In the genomic region with DNA sequence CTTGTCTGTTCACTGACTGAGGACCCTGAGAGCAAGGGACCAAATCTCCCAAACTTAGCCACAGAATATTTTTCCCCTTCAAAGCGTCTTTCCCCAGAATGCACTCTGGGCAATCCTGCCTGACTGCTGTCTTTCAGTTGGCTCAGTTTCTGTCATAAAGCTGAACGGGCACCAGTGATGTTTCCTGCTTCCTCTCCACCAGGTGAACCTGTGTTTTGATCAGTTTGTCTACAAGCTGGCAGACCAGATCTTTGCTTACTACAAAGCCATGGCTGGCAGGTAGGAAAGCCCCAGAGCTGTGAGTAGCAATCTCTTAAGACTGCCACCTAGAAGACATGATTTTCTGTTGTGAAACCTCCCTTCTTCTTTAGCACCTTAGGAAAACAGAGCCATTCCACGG, we compare ENCODE assay signal across 9 cellular contexts.
DNase-seq lines count a peak whose midpoint lies in the region; ATAC-seq and TF ChIP-seq lines count a peak whose summit lies in the region.
"Had no signal": no experiment of that assay in that cellular context is flagged by ENCODE, and none has a peak within 500 bp of the region (broad histone marks: within the 10 kb centered on the region; RNA-seq: fewer than 3 reads in every experiment).

No MANE protein-coding gene starts in this region.

- no peaks in the 10 kb centered on the region for H3K27me3 Mint-ChIP-seq in T-helper 2 cell treated with Interferon-gamma antibody and Interleukin-4, amounts not matched to agents 5 μg/mL and 100 μg/mL, for 36 hours (ENCODE audit: low read depth)
- no peaks in the 10 kb centered on the region for H3K27me3 Mint-ChIP-seq in stimulated activated naive CD8-positive, alpha-beta T cell treated with anti-CD3 and anti-CD28 coated beads, Interleukin-15, amount 100 ng/mL, for 72 hours
- H3K27me3 Mint-ChIP-seq: dendritic cell treated with granulocyte-macrophage colony-stimulating factor and Interleukin-4, amounts not matched to agents 40 ng/mL and 50 ng/mL, for 4 days had no signal

- intact Hi-C loops in right cardiac atrium (cut with DNase I) = loop anchor here in 2 of 4 donors (10.0 kb wide), 1 partner anchor 147 kb away; no protein-coding TSS in a partner anchor

- peaks cover 73% of the 10 kb centered on the region for H3K36me3 Mint-ChIP-seq in T-helper 2 cell treated with Interferon-gamma antibody and Interleukin-4, amounts not matched to agents 5 μg/mL and 100 μg/mL, for 36 hours (ENCODE audit: low read depth)

- H3K4me3 ChIP-seq in cardiac muscle cell (no peak overlapping the region), right cardiac atrium (ENCODE audit: low read length) (no peak overlapping the region)
- H3K4me3 ChIP-seq in effector memory CD4-positive, alpha-beta T cell (ENCODE audit: insufficient read depth, low read depth, low read length, poor library complexity, severe bottlenecking) = no peak overlapping the region

- no peak overlapping the region for H3K4me3 Mint-ChIP-seq in T-helper 2 cell treated with Interferon-gamma antibody and Interleukin-4, amounts not matched to agents 5 μg/mL and 100 μg/mL, for 36 hours
- H3K4me3 Mint-ChIP-seq in stimulated activated naive CD8-positive, alpha-beta T cell treated with anti-CD3 and anti-CD28 coated beads, Interleukin-15, amount 100 ng/mL, for 72 hours = no peak overlapping the region
- H3K4me3 Mint-ChIP-seq: dendritic cell treated with granulocyte-macrophage colony-stimulating factor and Interleukin-4, amounts not matched to agents 40 ng/mL and 50 ng/mL, for 4 days had no signal

- H3K4me1 ChIP-seq in cardiac muscle cell (ENCODE audit: low read depth) (no peaks in the 10 kb centered on the region), right cardiac atrium (ENCODE audit: control insufficient read depth, insufficient read depth, low read length) (no peaks in the 10 kb centered on the region)
- peaks cover 3% of the 10 kb centered on the region for H3K4me1 ChIP-seq in effector memory CD4-positive, alpha-beta T cell (ENCODE audit: control insufficient read depth, insufficient read depth, low read length, poor library complexity, severe bottlenecking)

- H3K4me1 Mint-ChIP-seq in T-helper 2 cell treated with Interferon-gamma antibody and Interleukin-4, amounts not matched to agents 5 μg/mL and 100 μg/mL, for 36 hours (ENCODE audit: low read depth) = peaks cover 18% of the 10 kb centered on the region
- peaks cover 70% of the 10 kb centered on the region for H3K4me1 Mint-ChIP-seq in stimulated activated naive CD8-positive, alpha-beta T cell treated with anti-CD3 and anti-CD28 coated beads, Interleukin-15, amount 100 ng/mL, for 72 hours

- H3K27me3 ChIP-seq in cardiac muscle cell (no peaks in the 10 kb centered on the region), right cardiac atrium (ENCODE audit: control insufficient read depth, insufficient read depth) (no peaks in the 10 kb centered on the region)
- H3K27me3 ChIP-seq in effector memory CD4-positive, alpha-beta T cell (replicated peaks; ENCODE audit: control insufficient read depth, insufficient read depth, low read length, poor library complexity, severe bottlenecking) = no peaks in the 10 kb centered on the region

- H3K27ac Mint-ChIP-seq in T-helper 2 cell treated with Interferon-gamma antibody and Interleukin-4, amounts not matched to agents 5 μg/mL and 100 μg/mL, for 36 hours = peak overlapping the region; percentile 74
- H3K27ac Mint-ChIP-seq in stimulated activated naive CD8-positive, alpha-beta T cell treated with anti-CD3 and anti-CD28 coated beads, Interleukin-15, amount 100 ng/mL, for 72 hours = peak overlapping the region; percentile 35 to 51
- H3K27ac Mint-ChIP-seq: dendritic cell treated with granulocyte-macrophage colony-stimulating factor and Interleukin-4, amounts not matched to agents 40 ng/mL and 50 ng/mL, for 4 days had no signal

- 49% methylated on average over 3 of the region's 3 CpGs for WGBS in right cardiac atrium

- no peaks in the 10 kb centered on the region for H3K9me3 ChIP-seq in cardiac muscle cell (ENCODE audit: low read depth)
- H3K9me3 ChIP-seq in right cardiac atrium (ENCODE audit: control insufficient read depth, low read length) = no peaks in the 10 kb centered on the region
- H3K9me3 ChIP-seq in effector memory CD4-positive, alpha-beta T cell (ENCODE audit: control insufficient read depth, low read length) = no peaks in the 10 kb centered on the region

- no peaks in the 10 kb centered on the region for H3K9me3 Mint-ChIP-seq in T-helper 2 cell treated with Interferon-gamma antibody and Interleukin-4, amounts not matched to agents 5 μg/mL and 100 μg/mL, for 36 hours
- H3K9me3 Mint-ChIP-seq in stimulated activated naive CD8-positive, alpha-beta T cell treated with anti-CD3 and anti-CD28 coated beads, Interleukin-15, amount 100 ng/mL, for 72 hours = no peaks in the 10 kb centered on the region
- H3K9me3 Mint-ChIP-seq: dendritic cell treated with granulocyte-macrophage colony-stimulating factor and Interleukin-4, amounts not matched to agents 40 ng/mL and 50 ng/mL, for 4 days had no signal

- no peak for TF ChIP-seq CTCF in cardiac muscle cell (IDR thresholded peaks at IDR 0.05; ENCODE audit: low read depth, low read length)

- peaks cover 62% of the 10 kb centered on the region for H3K36me3 ChIP-seq in cardiac muscle cell
- peaks cover 73% of the 10 kb centered on the region for H3K36me3 ChIP-seq in effector memory CD4-positive, alpha-beta T cell (ENCODE audit: control insufficient read depth, insufficient read depth, low read length)

- H3K27ac ChIP-seq in cardiac muscle cell (peak overlapping the region; percentile 60), right cardiac atrium (ENCODE audit: low read length) (no peak overlapping the region)
- H3K27ac ChIP-seq in effector memory CD4-positive, alpha-beta T cell (ENCODE audit: insufficient read depth, low read length, poor library complexity, severe bottlenecking) = peak overlapping the region; percentile 51

- no peak for DNase-seq in cardiac muscle cell (ENCODE audit: low read depth in 1 of 2, low spot score in 1 of 2)
- DNase-seq in right cardiac atrium = no peak
- no peak for DNase-seq in T-helper 2 cell treated with Interferon-gamma antibody and Interleukin-4, amounts not matched to agents 5 μg/mL and 100 μg/mL, for 36 hours (ENCODE audit: low spot score)
- no peak for DNase-seq in effector memory CD4-positive, alpha-beta T cell
- DNase-seq in stimulated activated naive CD8-positive, alpha-beta T cell treated with anti-CD3 and anti-CD28 coated beads, Interleukin-15, amount 100 ng/mL, for 72 hours = no peak
- no peak for DNase-seq in SK-N-DZ (ENCODE audit: low spot score)
- no peak for DNase-seq in middle frontal gyrus (ENCODE audit: extremely low spot score, low spot score)

- no peak for ATAC-seq in right cardiac atrium
- peak; percentile 54 for ATAC-seq in stimulated activated naive CD8-positive, alpha-beta T cell treated with anti-CD3 and anti-CD28 coated beads, Interleukin-15, amount 100 ng/mL, for 72 hours
- no peak for ATAC-seq in HG03280 (IDR thresholded peaks at IDR 0.05; ENCODE audit: unreplicated experiment)
